In the genomic region with DNA sequence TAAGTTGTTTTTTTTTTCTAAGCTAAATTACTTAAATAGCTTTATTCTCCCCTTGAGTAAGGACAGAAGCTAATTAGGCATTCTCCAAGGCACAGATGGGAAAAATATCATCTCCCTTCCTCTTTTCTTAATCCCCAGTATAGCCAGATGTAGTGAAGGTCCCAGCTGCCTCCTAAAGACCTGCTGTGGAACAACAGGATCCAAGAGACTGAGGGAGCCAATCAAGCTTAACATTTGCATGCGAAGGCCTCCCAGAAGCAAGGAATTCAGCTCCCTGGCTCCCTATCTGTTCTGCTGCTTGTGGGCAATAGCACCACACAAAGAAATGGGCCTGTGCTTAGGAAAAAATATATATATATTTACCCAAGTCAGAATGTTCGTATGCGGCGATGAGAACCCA, we compare ENCODE assay signal across 25 cellular contexts.
DNase-seq lines count a peak whose midpoint lies in the region; ATAC-seq and TF ChIP-seq lines count a peak whose summit lies in the region.
"Had no signal": no experiment of that assay in that cellular context is flagged by ENCODE, and none has a peak within 500 bp of the region (broad histone marks: within the 10 kb centered on the region; RNA-seq: fewer than 3 reads in every experiment).

No MANE protein-coding gene starts in this region.

- no peak overlapping the region for H3K27ac ChIP-seq in cardiac muscle cell
- H3K27ac ChIP-seq in osteoblast (ENCODE audit: low read depth, low read length), result no peak overlapping the region
- H3K27ac ChIP-seq: C4-2B, KMS-11, Peyer's patch, skin epidermis, thoracic aorta had no signal

- H3K27me3 ChIP-seq in cardiac muscle cell (no peaks in the 10 kb centered on the region), osteoblast (ENCODE audit: insufficient read depth, low read length) (no peaks in the 10 kb centered on the region)
- H3K27me3 ChIP-seq: Peyer's patch had no signal

- H3K4me3 ChIP-seq in cardiac muscle cell (no peak overlapping the region), osteoblast (ENCODE audit: insufficient read depth, low read length) (no peak overlapping the region)
- H3K4me3 ChIP-seq: Peyer's patch, skin epidermis, thoracic aorta had no signal

- no peaks in the 10 kb centered on the region for H3K27me3 Mint-ChIP-seq in glutamatergic neuron (ENCODE audit: unreplicated experiment)
- H3K27me3 Mint-ChIP-seq: natural killer cell treated with Interleukin-12 subunit alpha and Interleukin-12 subunit beta and Interleukin-15 and Interleukin-18, amount 100 ng/mL, for 72 hours; T-helper 17 cell had no signal

- TF ChIP-seq CTCF in cardiac muscle cell (IDR thresholded peaks at IDR 0.05; ENCODE audit: low read depth, low read length) (no peak), glutamatergic neuron (IDR thresholded peaks at IDR 0.05; ENCODE audit: partially characterized antibody, unreplicated experiment) (peak; percentile 11), osteoblast (IDR thresholded peaks at IDR 0.05; ENCODE audit: extremely low read depth, low read depth, low read length) (no peak)

- no peak for ATAC-seq in HG03108 (IDR thresholded peaks at IDR 0.05; ENCODE audit: unreplicated experiment)
- ATAC-seq: left lobe of liver; natural killer cell treated with Interleukin-12 subunit alpha and Interleukin-12 subunit beta and Interleukin-15 and Interleukin-18, amount 100 ng/mL, for 72 hours; T-helper 17 cell had no signal

- no peaks in the 10 kb centered on the region for H4K20me1 ChIP-seq in osteoblast (ENCODE audit: insufficient read depth, low read length)

- no peaks in the 10 kb centered on the region for H3K36me3 Mint-ChIP-seq in glutamatergic neuron (ENCODE audit: unreplicated experiment)
- H3K36me3 Mint-ChIP-seq: natural killer cell treated with Interleukin-12 subunit alpha and Interleukin-12 subunit beta and Interleukin-15 and Interleukin-18, amount 100 ng/mL, for 72 hours had no signal

- H3K4me3 Mint-ChIP-seq in glutamatergic neuron (ENCODE audit: unreplicated experiment), result no peak overlapping the region
- H3K4me3 Mint-ChIP-seq: natural killer cell treated with Interleukin-12 subunit alpha and Interleukin-12 subunit beta and Interleukin-15 and Interleukin-18, amount 100 ng/mL, for 72 hours; T-helper 17 cell had no signal

- no peaks in the 10 kb centered on the region for H3K9me3 ChIP-seq in cardiac muscle cell (ENCODE audit: low read depth)
- H3K9me3 ChIP-seq in osteoblast (ENCODE audit: low read depth, low read length), result no peaks in the 10 kb centered on the region
- H3K9me3 ChIP-seq: Peyer's patch, thoracic aorta had no signal

- H3K27ac Mint-ChIP-seq in glutamatergic neuron (ENCODE audit: unreplicated experiment), result peak overlapping the region; percentile 31
- H3K27ac Mint-ChIP-seq: natural killer cell treated with Interleukin-12 subunit alpha and Interleukin-12 subunit beta and Interleukin-15 and Interleukin-18, amount 100 ng/mL, for 72 hours; T-helper 17 cell had no signal

- no peaks in the 10 kb centered on the region for H3K79me2 ChIP-seq in osteoblast (ENCODE audit: insufficient read depth, low read length)

- no peaks in the 10 kb centered on the region for H3K4me1 ChIP-seq in cardiac muscle cell (ENCODE audit: low read depth)
- no peaks in the 10 kb centered on the region for H3K4me1 ChIP-seq in osteoblast (ENCODE audit: insufficient read depth, low read length)
- H3K4me1 ChIP-seq: Peyer's patch had no signal

- peak; percentile 2 to 25 for DNase-seq in cardiac muscle cell (ENCODE audit: low read depth in 1 of 2, low spot score in 1 of 2)
- DNase-seq in cardiac septum (ENCODE audit: low spot score), result no peak
- peak; percentile 7 for DNase-seq in OCI-M1 (lab: John Stamatoyannopoulos, UW)
- DNase-seq in glutamatergic neuron, result peak; percentile 34
- DNase-seq in NCI-H2227 treated with DMSO at 0.1 percent for 48 hours (lab: John Stamatoyannopoulos, UW), result no peak
- DNase-seq in osteoblast (ENCODE audit: insufficient read length, low spot score, missing footprints), result no peak
- no peak for DNase-seq in NCI-H1694 (lab: John Stamatoyannopoulos, UW)
- DNase-seq: activated CD4-positive, alpha-beta T cell treated with anti-CD3 and anti-CD28 coated beads, Interleukin-2, amount 50 U/mL, for 48 hours; activated gamma-delta T cell treated with Interleukin-2 at 50 U/mL for 16 hours; erythroblast; NCI-H1048; NCI-H2029 treated with DMSO at 0.1 percent for 48 hours; NCI-H526 treated with DMSO at 0.1 percent for 48 hours; Peyer's patch; posterior cingulate gyrus; stimulated activated CD4-positive, alpha-beta T cell treated with anti-CD3 and anti-CD28 coated beads, Interleukin-2, amount 100 ng/mL, for 24 hours; stimulated activated naive CD4-positive, alpha-beta T cell; T-helper 17 cell had no signal

- H3K4me2 ChIP-seq in osteoblast (ENCODE audit: insufficient read depth, low read length), result no peak overlapping the region
- H3K4me2 ChIP-seq: KMS-11 had no signal

- H3K9me3 Mint-ChIP-seq in glutamatergic neuron (ENCODE audit: unreplicated experiment), result no peaks in the 10 kb centered on the region

- no peaks in the 10 kb centered on the region for H3K36me3 ChIP-seq in cardiac muscle cell
- H3K36me3 ChIP-seq in osteoblast (ENCODE audit: insufficient read depth, low read length), result no peaks in the 10 kb centered on the region
- H3K36me3 ChIP-seq: Peyer's patch, thoracic aorta had no signal

- no peak overlapping the region for H2AFZ ChIP-seq in osteoblast (ENCODE audit: low read length)

- intact Hi-C loops in cardiac septum (cut with DNase I), result no loop called here

- H3K4me1 Mint-ChIP-seq in glutamatergic neuron (ENCODE audit: low read depth, unreplicated experiment), result peaks cover 6% of the 10 kb centered on the region
- H3K4me1 Mint-ChIP-seq: T-helper 17 cell had no signal

Comparison
In these comparisons a context has a peak if more than half of its experiments do, and no peak if none do; other contexts are left out.
1. DNase-seq: peak in cardiac muscle cell (2 of 2), OCI-M1 (single experiment) and glutamatergic neuron (single experiment); none in cardiac septum (single experiment), NCI-H2227 treated with DMSO at 0.1 percent for 48 hours (single experiment), osteoblast (single experiment) and NCI-H1694 (single experiment).